Comparison of ENCODE assay signal across 8 cellular contexts in genomic region chr1:43582162-43582566, GRCh38. TPM values are rescaled to one million over a fixed set of nuclear protein-coding genes. Genes with fewer than 3 reads are reported as not detected.
DNase-seq lines count a peak whose midpoint lies in the region; ATAC-seq and TF ChIP-seq lines count a peak whose summit lies in the region.

No MANE protein-coding gene starts in this region.

- no peaks in the 10 kb centered on the region for H3K27me3 Mint-ChIP-seq in T-helper 2 cell treated with Interferon-gamma antibody and Interleukin-4, amounts not matched to agents 5 μg/mL and 100 μg/mL, for 36 hours (ENCODE audit: low read depth)

- DNase-seq in A673 (ENCODE audit: low spot score) (peak; percentile 47), MG63 (peak; percentile 91), epithelial cell of proximal tubule (ENCODE audit: low read depth) (peak; percentile 68), sciatic nerve (ENCODE audit: low spot score) (no peak)
- DNase-seq in T-helper 2 cell treated with Interferon-gamma antibody and Interleukin-4, amounts not matched to agents 5 μg/mL and 100 μg/mL, for 36 hours (ENCODE audit: low spot score) = peak; percentile 21

- CTCF ChIA-PET in A673 (lab: Charles Lee) = no interaction called here

- TF ChIP-seq CTCF in A673 (conservative IDR thresholded peaks at IDR 0.05; ENCODE audit: low read depth, low read length) (no peak), epithelial cell of proximal tubule (conservative IDR thresholded peaks at IDR 0.05; ENCODE audit: low read depth, low read length) (peak; percentile 23)

- H3K27ac Mint-ChIP-seq in T-helper 2 cell treated with Interferon-gamma antibody and Interleukin-4, amounts not matched to agents 5 μg/mL and 100 μg/mL, for 36 hours = no peak overlapping the region

- H3K36me3 ChIP-seq in A673 (ENCODE audit: insufficient read depth, low read length, poor library complexity, severe bottlenecking) = peaks cover 6% of the 10 kb centered on the region
- no peaks in the 10 kb centered on the region for H3K36me3 ChIP-seq in MG63

- H3K4me3 ChIP-seq in A673 (ENCODE audit: low read depth, low read length, poor library complexity, severe bottlenecking) (no peak overlapping the region), MG63 (no peak overlapping the region), epithelial cell of proximal tubule (ENCODE audit: low read depth, low read length) (no peak overlapping the region)

- H3K9me3 ChIP-seq in A673 (ENCODE audit: low read depth, low read length, poor library complexity, severe bottlenecking) (no peaks in the 10 kb centered on the region), MG63 (no peaks in the 10 kb centered on the region)

- H3K27me3 ChIP-seq in A673 (replicated peaks; ENCODE audit: insufficient read depth, low read depth, low read length, poor library complexity) = no peaks in the 10 kb centered on the region
- H3K27me3 ChIP-seq in MG63 = no peaks in the 10 kb centered on the region

- no peaks in the 10 kb centered on the region for H3K9me3 Mint-ChIP-seq in T-helper 2 cell treated with Interferon-gamma antibody and Interleukin-4, amounts not matched to agents 5 μg/mL and 100 μg/mL, for 36 hours

- H3K4me3 Mint-ChIP-seq in T-helper 2 cell treated with Interferon-gamma antibody and Interleukin-4, amounts not matched to agents 5 μg/mL and 100 μg/mL, for 36 hours = no peak overlapping the region

- intact Hi-C loops in A673 (cut with micrococcal nuclease; ENCODE audit: unreplicated experiment) (no loop called here), sciatic nerve (cut with DNase I) (no loop called here)

- peak; percentile 83 for ATAC-seq in GM18511 (IDR thresholded peaks at IDR 0.05; ENCODE audit: unreplicated experiment)
- ATAC-seq in sciatic nerve = peak; percentile 68
- ATAC-seq in GM18873 (IDR thresholded peaks at IDR 0.05; ENCODE audit: low FRiP score, unreplicated experiment) = no peak
- ATAC-seq in HG03571 (IDR thresholded peaks at IDR 0.05; ENCODE audit: unreplicated experiment) = no peak

- no peaks in the 10 kb centered on the region for H3K36me3 Mint-ChIP-seq in T-helper 2 cell treated with Interferon-gamma antibody and Interleukin-4, amounts not matched to agents 5 μg/mL and 100 μg/mL, for 36 hours (ENCODE audit: low read depth)

- POLR2A ChIA-PET in A673 (lab: Charles Lee; ENCODE audit: low non-redundant PET) = no interaction called here

- no peaks in the 10 kb centered on the region for H3K4me1 ChIP-seq in A673 (ENCODE audit: insufficient read depth, low read length, poor library complexity, severe bottlenecking)

- H3K27ac ChIP-seq in A673 (ENCODE audit: low read depth, low read length, poor library complexity, severe bottlenecking) = no peak overlapping the region

- no peaks in the 10 kb centered on the region for H3K4me1 Mint-ChIP-seq in T-helper 2 cell treated with Interferon-gamma antibody and Interleukin-4, amounts not matched to agents 5 μg/mL and 100 μg/mL, for 36 hours (ENCODE audit: low read depth)

- no TSS peak for BruUV-seq in A673 (replicated peaks; lab: Mats Ljungman, UMichigan)

RNA-seq across cellular contexts. Expression of gene PTPRF, which starts 51.5 kb away (rescaled TPM):
- total RNA-seq in A673 (2021) (110 and 118 TPM in 2 replicates), epithelial cell of proximal tubule (138 and 155 TPM in 2 replicates), sciatic nerve (180 TPM)
- 28.5 and 33.0 TPM in 2 replicates for total RNA-seq in MG63 (2014; rRNA removed; shearing (Covaris generic); ENCODE audit: low replicate concordance)

Comparison
In these comparisons a context has a peak if more than half of its experiments do, and no peak if none do; other contexts are left out.
1. ATAC-seq: peak in GM18511 (single experiment) and sciatic nerve (single experiment); none in GM18873 (single experiment) and HG03571 (single experiment).